ENCODE assay signal across 20 cellular contexts in the genomic region with DNA sequence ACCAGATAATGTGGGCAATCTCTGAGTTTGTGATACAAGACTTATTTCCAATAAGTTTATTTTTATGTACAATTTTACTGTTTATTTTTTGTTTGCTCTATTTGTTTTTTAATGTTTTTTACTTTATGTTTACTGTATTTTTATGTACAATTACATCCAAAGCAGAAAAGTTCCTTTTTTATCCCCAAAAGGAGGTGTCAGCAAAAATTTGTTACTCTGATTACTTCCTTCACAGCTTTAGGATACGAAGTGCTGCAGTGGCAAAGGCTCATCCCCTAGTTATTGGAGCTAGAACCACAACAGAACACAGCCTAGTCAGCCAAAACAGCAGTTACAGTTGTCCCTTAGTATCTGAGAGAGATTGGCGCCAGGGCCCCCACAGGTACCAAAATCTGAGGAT.
"Had no signal": no experiment of that assay in that cellular context is flagged by ENCODE, and none has a peak within 500 bp of the region (broad histone marks: within the 10 kb centered on the region; RNA-seq: fewer than 3 reads in every experiment).

No MANE protein-coding gene starts in this region.

- H3K36me3 ChIP-seq: ovary, uterus had no signal

- H3K27me3 Mint-ChIP-seq: naive B cell; stimulated activated naive CD8-positive, alpha-beta T cell treated with anti-CD3 and anti-CD28 coated beads, Interleukin-15, Interleukin-2, amounts not matched to agents 100 ng/mL and 50 ng/mL, for 24 hours had no signal

- H3K27me3 ChIP-seq: colonic mucosa, gastrocnemius medialis, ovary, tibial artery, upper lobe of left lung, uterus had no signal

- H3K27ac ChIP-seq: colonic mucosa, left ventricle myocardium inferior, lower lobe of right lung, ovary, tibial artery, uterus had no signal

- DNase-seq: colonic mucosa; effector CD4-positive, alpha-beta T cell; gastrocnemius medialis; immature natural killer cell; left ventricle myocardium inferior; lower lobe of right lung; mesendoderm; naive B cell; nucleus accumbens; ovary; right cardiac atrium; small intestine; stimulated activated CD4-positive, alpha-beta T cell treated with anti-CD3 and anti-CD28 coated beads, Interleukin-2, amount 100 ng/mL, for 48 hours; tibial artery; upper lobe of left lung; uterus had no signal

- H3K9me3 Mint-ChIP-seq: immature natural killer cell; naive B cell; neural crest cell; stimulated activated naive CD8-positive, alpha-beta T cell treated with anti-CD3 and anti-CD28 coated beads, Interleukin-15, Interleukin-2, amounts not matched to agents 100 ng/mL and 50 ng/mL, for 24 hours had no signal

- H3K4me1 Mint-ChIP-seq: neural crest cell had no signal

- FAIRE-seq: keratinocyte, small intestine had no signal

- H3K4me3 ChIP-seq: colonic mucosa, gastrocnemius medialis, left ventricle myocardium inferior, lower lobe of right lung, ovary, tibial artery, upper lobe of left lung, uterus had no signal

- ATAC-seq: esophagus mucosa, gastrocnemius medialis, lower lobe of right lung, right cardiac atrium had no signal

- H3K4me3 Mint-ChIP-seq: immature natural killer cell; naive B cell; neural crest cell; stimulated activated naive CD8-positive, alpha-beta T cell treated with anti-CD3 and anti-CD28 coated beads, Interleukin-15, Interleukin-2, amounts not matched to agents 100 ng/mL and 50 ng/mL, for 24 hours had no signal

- H3K9me3 ChIP-seq: colonic mucosa, gastrocnemius medialis, left ventricle myocardium inferior, lower lobe of right lung, ovary, tibial artery, upper lobe of left lung, uterus had no signal
